11 cellular contexts compared by ENCODE assay signal in genomic region chr4:42673084-42673429, GRCh38. TPM values are rescaled to one million over a fixed set of nuclear protein-coding genes. Genes with fewer than 3 reads are reported as not detected.
A peak's percentile ranks its signal among the peaks of the same experiment; 100 is the strongest.
DNase-seq lines count a peak whose midpoint lies in the region; ATAC-seq, FAIRE-seq and TF ChIP-seq lines count a peak whose summit lies in the region.
"Had no signal": no experiment of that assay in that cellular context is flagged by ENCODE, and none has a peak within 500 bp of the region (broad histone marks: within the 10 kb centered on the region; RNA-seq: fewer than 3 reads in every experiment).

No MANE protein-coding gene starts in this region.

- H2AFZ ChIP-seq in HepG2 (ENCODE audit: low read length), result no peak overlapping the region

- no TSS peak for BruUV-seq in HepG2 (replicated peaks; lab: Mats Ljungman, UMichigan)

- no peak for FAIRE-seq in HepG2 (lab: Jason Lieb, UNC)

- H3K36me3 ChIP-seq in adipocyte (ENCODE audit: control insufficient read depth, insufficient read depth, low read length, severe bottlenecking), result no peaks in the 10 kb centered on the region
- no peaks in the 10 kb centered on the region for H3K36me3 ChIP-seq in HepG2 (replicated peaks in 1 of 2; ENCODE audit: control insufficient read depth in 1 of 2, insufficient read depth in 2 of 2, low read length in 2 of 2)
- no peaks in the 10 kb centered on the region for H3K36me3 ChIP-seq in testis (ENCODE audit: low read depth, missing control alignments)

- H3K4me3 ChIP-seq in adipocyte (ENCODE audit: low read length), result no peak overlapping the region
- H3K4me3 ChIP-seq in HepG2 (replicated peaks in 1 of 3; ENCODE audit: insufficient read depth in 1 of 3, low read depth in 2 of 3, low read length in 3 of 3), result no peak overlapping the region
- no peak overlapping the region for H3K4me3 ChIP-seq in testis
- H3K4me3 ChIP-seq: SK-N-MC had no signal

- ATAC-seq in HG02884 (IDR thresholded peaks at IDR 0.05; ENCODE audit: unreplicated experiment) (peak; percentile 65), HepG2 (no peak), HG03565 (IDR thresholded peaks at IDR 0.05; ENCODE audit: unreplicated experiment) (no peak)
- ATAC-seq: left lobe of liver had no signal

- in situ Hi-C loops in HepG2 (cut with HindIII; ENCODE audit: extremely low pct_ligation_motif_present, low pct_unique_long_range_greater_than_20kb), result no loop called here

- peaks cover 7% of the 10 kb centered on the region for H3K4me1 ChIP-seq in adipocyte (ENCODE audit: control insufficient read depth, insufficient read depth, low read length)
- H3K4me1 ChIP-seq in HepG2 (ENCODE audit: insufficient read depth, low read length), result no peaks in the 10 kb centered on the region
- no peaks in the 10 kb centered on the region for H3K4me1 ChIP-seq in testis

- CTCF ChIA-PET in HepG2 (lab: Yijun Ruan, JAX; ENCODE audit: low intra/inter-chr PET ratio, low total read pairs), result no interaction called here

- H3K9me3 ChIP-seq in adipocyte (ENCODE audit: control insufficient read depth, low read length), result no peaks in the 10 kb centered on the region
- H3K9me3 ChIP-seq in HepG2 (ENCODE audit: low read length), result no peaks in the 10 kb centered on the region
- no peaks in the 10 kb centered on the region for H3K9me3 ChIP-seq in testis

- TF ChIP-seq EP300 in HepG2 (IDR thresholded peaks at IDR 0.05; ENCODE audit: low read depth in 2 of 2, low read length in 2 of 2), result no peak
- TF ChIP-seq EP300 in HepG2 (CRISPR knock-in tag; IDR thresholded peaks at IDR 0.05; ENCODE audit: borderline replicate concordance), result no peak

- H3K9ac ChIP-seq in adipocyte (ENCODE audit: low read length) (no peak overlapping the region), HepG2 (ENCODE audit: insufficient read depth, low read depth, low read length) (no peak overlapping the region)

- DNase-seq in Ammon's horn (ENCODE audit: low spot score), result peak; percentile 18
- peak; percentile 8 for DNase-seq in adipocyte (ENCODE audit: low read depth)
- no peak for DNase-seq in HepG2 (ENCODE audit: low spot score)
- DNase-seq in globus pallidus (ENCODE audit: low spot score), result no peak
- no peak for DNase-seq in NCI-H1105 (lab: John Stamatoyannopoulos, UW)
- DNase-seq in testis, result no peak
- DNase-seq: IMR-90 had no signal

- 0% methylated on average over 2 of the region's 2 CpGs for WGBS in HepG2 (ENCODE audit: low lambda C conversion rate)
- WGBS in testis, 2 donors, result 26 to 37% methylated on average over 2 of the region's 2 CpGs

- no peak overlapping the region for H3K4me2 ChIP-seq in HepG2 (ENCODE audit: low read depth, low read length)

- no peak overlapping the region for H3K27ac ChIP-seq in HepG2 (ENCODE audit: extremely low read length, insufficient read depth, low read length)
- H3K27ac ChIP-seq in testis, result no peak overlapping the region
- H3K27ac ChIP-seq: SK-N-MC had no signal

- H3K27me3 ChIP-seq in adipocyte (replicated peaks; ENCODE audit: control insufficient read depth, insufficient read depth, low read length) (peaks cover 27% of the 10 kb centered on the region), HepG2 (ENCODE audit: control insufficient read depth in 1 of 2, insufficient read depth in 2 of 2, low read length in 2 of 2) (no peaks in the 10 kb centered on the region; a peak in 1 of 5 replicates), testis (no peaks in the 10 kb centered on the region)

- POLR2A ChIA-PET in HepG2 (lab: Yijun Ruan, JAX), result no interaction called here

- no peak for TF ChIP-seq RAD21 in HepG2 (CRISPR knock-in tag; IDR thresholded peaks at IDR 0.05)

- H3K79me2 ChIP-seq in HepG2 (ENCODE audit: insufficient read depth, low read length), result no peaks in the 10 kb centered on the region

- no peak for TF ChIP-seq POLR2A in HepG2 (IDR thresholded peaks at IDR 0.05; ENCODE audit: insufficient read depth in 1 of 2, low read depth in 2 of 2, low read length in 2 of 2)
- TF ChIP-seq POLR2A in testis (IDR thresholded peaks at IDR 0.05), result no peak

- TF ChIP-seq CTCF in HepG2 (CRISPR knock-in tag; IDR thresholded peaks at IDR 0.05) (no peak), testis (IDR thresholded peaks at IDR 0.05) (no peak)

- intact Hi-C loops in HepG2 (cut with micrococcal nuclease; ENCODE audit: unreplicated experiment) (no loop called here), testis (cut with DNase I; ENCODE audit: low total_unique reads) (no loop called here)

- H4K20me1 ChIP-seq in HepG2 (ENCODE audit: insufficient read depth, low read length), result no peaks in the 10 kb centered on the region

TF ChIP-seq in HepG2, 621 proteins besides CTCF, POLR2A, EP300 and RAD21:
- no peak for TF ChIP-seq POLR2AphosphoS2 (IDR thresholded peaks at IDR 0.05; ENCODE audit: low read depth, low read length)
- no peak for TF ChIP-seq ZNF232 (CRISPR knock-in tag; IDR thresholded peaks at IDR 0.05; ENCODE audit: borderline replicate concordance)
- no peak for TF ChIP-seq GMEB2 (CRISPR knock-in tag; IDR thresholded peaks at IDR 0.05; ENCODE audit: low read depth)
- TF ChIP-seq RFX5 (IDR thresholded peaks at IDR 0.05; ENCODE audit: low read depth, low read length), result 0 out of 2 replicates have a peak, but pooled peaks have one; percentile 54
- no peak for TF ChIP-seq CREB1 (IDR thresholded peaks at IDR 0.05)
- no peak for TF ChIP-seq CREB1 (CRISPR knock-in tag; IDR thresholded peaks at IDR 0.05)
- TF ChIP-seq PHF20 (CRISPR knock-in tag; IDR thresholded peaks at IDR 0.05), result no peak
TF ChIP-seq in HepG2: peak in this region for 1.

RNA-seq across cellular contexts. Expression of gene ATP8A1, which starts 16.2 kb away (rescaled TPM):
- total RNA-seq in HepG2 (2016; rRNA removed; fragmentation: Illumina TruSeq; extraction: Trizol) (4.8 and 6.2 TPM in 2 replicates), testis (10 to 100 TPM; 18.8 to 32.5 TPM)
- total RNA-seq in HepG2 (2016; cell fraction: cytosol; rRNA removed; fragmentation: Illumina TruSeq; extraction: Trizol; ENCODE audit: low read depth), result 1.1 TPM in 2 replicates
- total RNA-seq in HepG2 (2016; cell fraction: insoluble cytoplasmic fraction; rRNA removed; fragmentation: Illumina TruSeq; extraction: Trizol), result 2.5 and 5.3 TPM in 2 replicates
- 1.4 and 1.5 TPM in 2 replicates for total RNA-seq in HepG2 (2016; cell fraction: membrane; rRNA removed; fragmentation: Illumina TruSeq; extraction: Trizol)
- 21.5 and 21.6 TPM in 2 replicates for total RNA-seq in HepG2 (2016; cell fraction: nucleus; rRNA removed; fragmentation: Illumina TruSeq; extraction: Trizol)
- polyA plus RNA-seq in HepG2 (2011; rRNA removed) (1.7 and 2.2 TPM in 2 replicates), testis (ENCODE audit: insufficient read depth, low read depth, low replicate concordance) (5.5 TPM)
- polyA plus RNA-seq in HepG2 (2011; cell fraction: cytosol; rRNA removed), result 0.27 and 0.77 TPM in 2 replicates
- polyA plus RNA-seq in HepG2 (2011; cell fraction: nucleus; rRNA removed), result 4.0 and 8.0 TPM in 2 replicates
- polyA plus RNA-seq in HepG2 (2012), result 1.9 and 3.0 TPM in 2 replicates
- polyA plus RNA-seq in HepG2 (2016; cell fraction: cytosol; fragmentation: Illumina TruSeq; extraction: Trizol; ENCODE audit: low read depth), result 0.10 and 0.37 TPM in 2 replicates
- 1.2 and 2.5 TPM in 2 replicates for polyA plus RNA-seq in HepG2 (2016; cell fraction: insoluble cytoplasmic fraction; fragmentation: Illumina TruSeq; extraction: Trizol; ENCODE audit: low read depth)
- polyA plus RNA-seq in HepG2 (2016; cell fraction: membrane; fragmentation: Illumina TruSeq; extraction: Trizol; ENCODE audit: low read depth), result 0.23 and 0.33 TPM in 2 replicates
- polyA plus RNA-seq in HepG2 (2016; cell fraction: nucleus; fragmentation: Illumina TruSeq; extraction: Trizol; ENCODE audit: insufficient read depth, low read depth), result 12.3 and 13.7 TPM in 2 replicates
- 1.8 and 1.9 TPM in 2 replicates for polyA minus RNA-seq in HepG2 (2011; rRNA and poly(A)+ RNA removed; ENCODE audit: low replicate concordance)
- polyA minus RNA-seq in HepG2 (2011; cell fraction: cytosol; rRNA and poly(A)+ RNA removed), result 1.5 and 2.2 TPM in 2 replicates
- 32.2 and 38.3 TPM in 2 replicates for polyA minus RNA-seq in HepG2 (2011; cell fraction: nucleus; rRNA and poly(A)+ RNA removed)

Comparison
In these comparisons a context has a peak if more than half of its experiments do, and no peak if none do; other contexts are left out.
1. DNase-seq: peak in Ammon's horn (single experiment) and adipocyte (single experiment); none in HepG2 (single experiment), globus pallidus (single experiment), NCI-H1105 (single experiment) and testis (single experiment).